Comparison of ENCODE assay signal across 6 cellular contexts in genomic region chr17:4944163-4944553, GRCh38. TPM values are rescaled to one million over a fixed set of nuclear protein-coding genes. Genes with fewer than 3 reads are reported as not detected.
A peak's percentile ranks its signal among the peaks of the same experiment; 100 is the strongest.
DNase-seq lines count a peak whose midpoint lies in the region; ATAC-seq and TF ChIP-seq lines count a peak whose summit lies in the region.

No MANE protein-coding gene starts in this region.

- no peak overlapping the region for H3K4me3 ChIP-seq in subcutaneous abdominal adipose tissue (ENCODE audit: low read depth in 1 of 5, low read length in 5 of 5)
- no peak overlapping the region for H3K4me3 ChIP-seq in BE2C (ENCODE audit: low read depth, low read length)

- H3K9ac ChIP-seq in subcutaneous abdominal adipose tissue (ENCODE audit: low read length in 5 of 5), result peak overlapping the region in 1 of 5 donors; percentile 52

- H3K9me3 ChIP-seq in subcutaneous abdominal adipose tissue (ENCODE audit: control insufficient read depth in 5 of 5, low read length in 5 of 5) (no peaks in the 10 kb centered on the region), BE2C (no peaks in the 10 kb centered on the region)

- TF ChIP-seq CTCF in BE2C (IDR thresholded peaks at IDR 0.05; ENCODE audit: low read depth, low read length), result no peak

- H3K4me1 ChIP-seq in subcutaneous abdominal adipose tissue (ENCODE audit: control insufficient read depth in 5 of 5, insufficient read depth in 5 of 5, low read length in 5 of 5) (peaks cover 10 to 61% (median 50%) of the 10 kb centered on the region in 5 donors), BE2C (no peaks in the 10 kb centered on the region; the same call in 1 of the 2 replicates)

- peak overlapping the region; percentile 96 for H3K27ac ChIP-seq in subcutaneous abdominal adipose tissue (ENCODE audit: low read depth, low read length)

- H3K36me3 ChIP-seq in subcutaneous abdominal adipose tissue (ENCODE audit: control insufficient read depth in 5 of 5, insufficient read depth in 5 of 5, low read length in 5 of 5) (peaks cover 0 to 49% (median 44%) of the 10 kb centered on the region in 5 donors), BE2C (peaks cover 24% of the 10 kb centered on the region)

- H3K27me3 ChIP-seq in subcutaneous abdominal adipose tissue (ENCODE audit: control insufficient read depth in 5 of 5, insufficient read depth in 4 of 5, low read length in 5 of 5) (no peaks in the 10 kb centered on the region), BE2C (no peaks in the 10 kb centered on the region)

- peak; percentile 73 for DNase-seq in activated CD8-positive, alpha-beta memory T cell treated with anti-CD3 and anti-CD28 coated beads for 24 hours
- no peak for DNase-seq in activated CD8-positive, alpha-beta memory T cell treated with anti-CD3 and anti-CD28 coated beads, Interleukin-2, amount 50 U/mL, for 4 hours
- peak; percentile 67 for DNase-seq in central memory CD4-positive, alpha-beta T cell
- no peak for DNase-seq in BE2C

- ATAC-seq in HG03025 (IDR thresholded peaks at IDR 0.05; ENCODE audit: low FRiP score, unreplicated experiment), result no peak

RNA-seq across cellular contexts. Expression of gene RNF167, which starts 4.1 kb away (rescaled TPM):
- 87.9 TPM for polyA plus RNA-seq in BE2C (2012; ENCODE audit: insufficient read depth, insufficient read length, low read depth)

RNA-seq across cellular contexts. Expression of gene PFN1, which starts 4.2 kb away (rescaled TPM):
- 1,200 TPM for polyA plus RNA-seq in BE2C (2012; ENCODE audit: insufficient read depth, insufficient read length, low read depth)

RNA-seq across cellular contexts. Expression of gene SLC25A11, which starts 4.3 kb away (rescaled TPM):
- 80.7 TPM for polyA plus RNA-seq in BE2C (2012; ENCODE audit: insufficient read depth, insufficient read length, low read depth)

RNA-seq across cellular contexts. Expression of gene ENO3, which starts 6.8 kb away (rescaled TPM):
- polyA plus RNA-seq in BE2C (2012; ENCODE audit: insufficient read depth, insufficient read length, low read depth), result 119 TPM

RNA-seq across cellular contexts. Expression of gene GP1BA, which starts 12.1 kb away (rescaled TPM):
- polyA plus RNA-seq in BE2C (2012; ENCODE audit: insufficient read depth, insufficient read length, low read depth), result 0.68 TPM

Comparison
In these comparisons a context has a peak if more than half of its experiments do, and no peak if none do; other contexts are left out.
1. DNase-seq: peak in activated CD8-positive, alpha-beta memory T cell treated with anti-CD3 and anti-CD28 coated beads for 24 hours (single experiment) and central memory CD4-positive, alpha-beta T cell (single experiment); none in activated CD8-positive, alpha-beta memory T cell treated with anti-CD3 and anti-CD28 coated beads, Interleukin-2, amount 50 U/mL, for 4 hours (single experiment) and BE2C (single experiment).